ENCODE assay signal across 8 cellular contexts in genomic region chr1:1290238-1290731, GRCh38. TPM values are rescaled to one million over a fixed set of nuclear protein-coding genes. Genes with fewer than 3 reads are reported as not detected.
A peak's percentile ranks its signal among the peaks of the same experiment; 100 is the strongest.
DNase-seq lines count a peak whose midpoint lies in the region; ATAC-seq and TF ChIP-seq lines count a peak whose summit lies in the region.

No MANE protein-coding gene starts in this region.

- ATAC-seq in Right ventricle myocardium superior (ENCODE audit: poor library complexity) (peak; percentile 38), GM18517 (IDR thresholded peaks at IDR 0.05; ENCODE audit: unreplicated experiment) (no peak)

- H3K27me3 ChIP-seq in A673 (replicated peaks; ENCODE audit: insufficient read depth, low read depth, low read length, poor library complexity) (no peaks in the 10 kb centered on the region), smooth muscle cell (ENCODE audit: low read depth) (no peaks in the 10 kb centered on the region)

- H3K4me3 ChIP-seq in A673 (ENCODE audit: low read depth, low read length, poor library complexity, severe bottlenecking) (no peak overlapping the region), smooth muscle cell (no peak overlapping the region)

- no peaks in the 10 kb centered on the region for H3K79me2 ChIP-seq in smooth muscle cell (ENCODE audit: low read depth)

- in situ Hi-C loops in GM13977 (cut with MboI; ENCODE audit: low pct_unique_long_range_greater_than_20kb, low sequenced_read_pairs, unreplicated experiment) = no loop called here

- peak; percentile 69 for DNase-seq in A673 (ENCODE audit: low spot score)
- peak; percentile 76 for DNase-seq in GM13977 (ENCODE audit: low spot score)
- DNase-seq in RKO (ENCODE audit: low spot score) = peak; percentile 53
- DNase-seq in activated effector memory CD4-positive, alpha-beta T cell treated with anti-CD3 and anti-CD28 coated beads, Interleukin-2, amount 50 U/mL, for 16 hours = peak; percentile 87
- DNase-seq in Right ventricle myocardium superior = peak; percentile 75
- DNase-seq in smooth muscle cell (lab: John Stamatoyannopoulos, UW; ENCODE audit: unreplicated experiment) = peak; percentile 11
- DNase-seq in HCEC 1CT = no peak

- CTCF ChIA-PET in A673 (lab: Charles Lee) = no interaction called here

- POLR2A ChIA-PET in A673 (lab: Charles Lee; ENCODE audit: low non-redundant PET) = no interaction called here

- H3K27ac ChIP-seq in A673 (ENCODE audit: low read depth, low read length, poor library complexity, severe bottlenecking) (no peak overlapping the region), smooth muscle cell (ENCODE audit: low read depth) (no peak overlapping the region)

- H3K4me1 ChIP-seq in A673 (ENCODE audit: insufficient read depth, low read length, poor library complexity, severe bottlenecking) (no peaks in the 10 kb centered on the region), smooth muscle cell (ENCODE audit: low read depth) (no peaks in the 10 kb centered on the region)

- H3F3A ChIP-seq in smooth muscle cell (ENCODE audit: low read depth) = no peaks in the 10 kb centered on the region

- H4K20me1 ChIP-seq in smooth muscle cell (ENCODE audit: low read depth) = peaks cover 6% of the 10 kb centered on the region

- intact Hi-C loops in A673 (cut with micrococcal nuclease; ENCODE audit: unreplicated experiment) = loop anchor here (2.0 kb wide), 1 partner anchor 167 kb away; no protein-coding TSS in a partner anchor
- intact Hi-C loops in Right ventricle myocardium superior (cut with DNase I) = loop anchor here (5.0 kb wide), 1 partner anchor 168 kb away; no protein-coding TSS in a partner anchor

- no peaks in the 10 kb centered on the region for H3K9me3 ChIP-seq in A673 (ENCODE audit: low read depth, low read length, poor library complexity, severe bottlenecking)
- no peaks in the 10 kb centered on the region for H3K9me3 ChIP-seq in smooth muscle cell (replicated peaks; ENCODE audit: low read depth)

- peak; percentile 64 for TF ChIP-seq CTCF in A673 (conservative IDR thresholded peaks at IDR 0.05; ENCODE audit: low read depth, low read length)
- TF ChIP-seq CTCF in GM13977 (IDR thresholded peaks at IDR 0.05; ENCODE audit: extremely low read depth, insufficient read depth, missing control alignments) = peak; percentile 53
- TF ChIP-seq CTCF in smooth muscle cell (IDR thresholded peaks at IDR 0.05; ENCODE audit: borderline replicate concordance, insufficient read depth, poor library complexity, severe bottlenecking) = peak; percentile 52

- no peak overlapping the region for H3K9ac ChIP-seq in smooth muscle cell (ENCODE audit: low read depth)

- H3K36me3 ChIP-seq in A673 (ENCODE audit: insufficient read depth, low read length, poor library complexity, severe bottlenecking) (peaks cover 3% of the 10 kb centered on the region), smooth muscle cell (ENCODE audit: low read depth) (no peaks in the 10 kb centered on the region)

- no TSS peak for BruUV-seq in A673 (replicated peaks; lab: Mats Ljungman, UMichigan)

- no peak overlapping the region for H3K4me2 ChIP-seq in smooth muscle cell

- WGBS in smooth muscle cell (ENCODE audit: low lambda C conversion rate) = 59% methylated on average over 15 of the region's 15 CpGs

- no peak overlapping the region for H2AFZ ChIP-seq in smooth muscle cell (ENCODE audit: low read depth)

RNA-seq across cellular contexts. Expression of gene SCNN1D, which starts 10.0 kb away (rescaled TPM):
- total RNA-seq in A673 (2021) = 4.5 and 13.0 TPM in 2 replicates
- total RNA-seq in Right ventricle myocardium superior = 2.6 TPM
- total RNA-seq in smooth muscle cell = 2.0 and 6.7 TPM in 2 replicates
- 5.0 and 6.9 TPM in 2 replicates for polyA plus RNA-seq in smooth muscle cell

RNA-seq across cellular contexts. Expression of gene UBE2J2, which starts 16.6 kb away (rescaled TPM):
- total RNA-seq in A673 (2021) (86.4 and 92.8 TPM in 2 replicates), Right ventricle myocardium superior (34.7 TPM), smooth muscle cell (20.5 and 30.2 TPM in 2 replicates)
- polyA plus RNA-seq in smooth muscle cell = 72.9 and 84.0 TPM in 2 replicates

RNA-seq across cellular contexts. Expression of gene ACAP3, which starts 17.4 kb away (rescaled TPM):
- total RNA-seq in A673 (2021) = 67.6 and 71.9 TPM in 2 replicates
- 56.3 TPM for total RNA-seq in Right ventricle myocardium superior
- 29.9 and 33.7 TPM in 2 replicates for total RNA-seq in smooth muscle cell
- polyA plus RNA-seq in smooth muscle cell = 63.9 and 72.6 TPM in 2 replicates

RNA-seq across cellular contexts. Expression of gene PUSL1, which starts 18.1 kb away (rescaled TPM):
- 28.5 and 31.3 TPM in 2 replicates for total RNA-seq in A673 (2021)
- total RNA-seq in Right ventricle myocardium superior = 10.6 TPM
- 16.7 and 23.6 TPM in 2 replicates for total RNA-seq in smooth muscle cell
- polyA plus RNA-seq in smooth muscle cell = 31.4 and 34.1 TPM in 2 replicates

RNA-seq across cellular contexts. Expression of gene INTS11, which starts 34.2 kb away (rescaled TPM):
- total RNA-seq in A673 (2021) (156 and 182 TPM in 2 replicates), Right ventricle myocardium superior (70.9 TPM), smooth muscle cell (48.5 and 49.3 TPM in 2 replicates)
- polyA plus RNA-seq in smooth muscle cell = 63.1 and 82.1 TPM in 2 replicates
